In the genomic region with DNA sequence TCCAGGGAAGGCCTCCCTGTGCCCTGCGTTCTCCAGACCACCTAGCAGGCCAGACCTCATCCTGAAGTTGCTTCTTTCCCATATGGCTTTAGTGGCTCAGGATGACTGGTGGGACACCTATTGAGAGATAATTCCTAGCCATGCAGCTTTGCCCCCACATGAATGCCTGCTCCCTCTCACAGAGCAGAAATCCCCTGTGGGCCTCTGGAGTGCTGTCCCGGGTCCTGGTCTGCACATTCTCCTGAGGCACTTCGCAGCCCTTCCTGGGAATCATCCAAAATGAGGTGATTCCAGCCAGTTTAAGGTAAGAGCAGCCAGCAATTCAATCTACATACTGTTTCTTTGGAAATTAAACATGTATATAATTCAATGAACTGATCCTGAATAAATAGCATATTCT, we compare ENCODE assay signal across 28 cellular contexts.
"Had no signal": no experiment of that assay in that cellular context is flagged by ENCODE, and none has a peak within 500 bp of the region (broad histone marks: within the 10 kb centered on the region; RNA-seq: fewer than 3 reads in every experiment).

No MANE protein-coding gene starts in this region.

- H3K4me3 ChIP-seq: ascending aorta, breast epithelium, cardiac muscle cell, colonic mucosa, esophagus squamous epithelium, gastroesophageal sphincter, heart right ventricle had no signal

- H3K27me3 ChIP-seq: ascending aorta, breast epithelium, colonic mucosa, gastroesophageal sphincter had no signal

- FAIRE-seq: endothelial cell of umbilical vein had no signal

- ATAC-seq: activated naive CD4-positive, alpha-beta T cell treated with anti-CD3 and anti-CD28 coated beads, Interleukin-2, amount 50 U/mL, for 72 hours; activated T-cell treated with anti-CD3 and anti-CD28 coated beads, Interleukin-2, amount 50 U/mL, for 72 hours; gastroesophageal sphincter; heart right ventricle had no signal

- H3K36me3 ChIP-seq: ascending aorta, breast epithelium, cardiac muscle cell, colonic mucosa, esophagus squamous epithelium, gastroesophageal sphincter, heart right ventricle had no signal

- H3K4me1 ChIP-seq: ascending aorta, breast epithelium, colonic mucosa, esophagus squamous epithelium, gastroesophageal sphincter had no signal

- DNase-seq: activated CD4-positive, alpha-beta memory T cell treated with anti-CD3 and anti-CD28 coated beads, Interleukin-2, amount 10 ng/mL, durations not matched to agents 7 days and 5 days; activated CD4-positive, alpha-beta T cell treated with anti-CD3 and anti-CD28 coated beads for 1 hour; activated CD4-positive, alpha-beta T cell treated with anti-CD3 and anti-CD28 coated beads for 4 hours; activated CD4-positive, alpha-beta T cell treated with anti-CD3 and anti-CD28 coated beads, Interleukin-2, amount 10 ng/mL, durations not matched to agents 7 days and 5 days; activated CD4-positive, alpha-beta T cell treated with anti-CD3 and anti-CD28 coated beads, Interleukin-2, amount 50 U/mL, for 4 hours; activated CD8-positive, alpha-beta memory T cell treated with anti-CD3 and anti-CD28 coated beads, Interleukin-2, amount 50 U/mL, for 48 hours; activated gamma-delta T cell; activated naive CD4-positive, alpha-beta T cell; activated naive CD4-positive, alpha-beta T cell treated with anti-CD3 and anti-CD28 coated beads, Interleukin-2, amount 10 ng/mL, durations not matched to agents 7 days and 5 days; activated naive CD8-positive, alpha-beta T cell treated with anti-CD3 and anti-CD28 coated beads, Interleukin-2, amount 10 ng/mL, durations not matched to agents 7 days and 5 days; activated T-cell treated with anti-CD3 and anti-CD28 coated beads for 4 hours; activated T-cell treated with anti-CD3 and anti-CD28 coated beads, Interleukin-2, amount 50 U/mL, for 24 hours; activated T-cell treated with anti-CD3 and anti-CD28 coated beads, Interleukin-2, amount 50 U/mL, for 72 hours; central memory CD4-positive, alpha-beta T cell; cerebellar nuclear complex; colonic mucosa; effector CD8-positive, alpha-beta T cell; esophagus squamous epithelium; foreskin melanocyte; heart right ventricle; T-helper 2 cell had no signal

- H3K9me3 ChIP-seq: ascending aorta, breast epithelium, colonic mucosa, esophagus squamous epithelium, gastroesophageal sphincter, heart right ventricle had no signal

- H3K27ac ChIP-seq: ascending aorta, breast epithelium, cardiac muscle cell, colonic mucosa, epithelial cell of prostate, esophagus squamous epithelium, gastroesophageal sphincter, heart right ventricle had no signal
